16 cellular contexts compared by ENCODE assay signal in the genomic region with DNA sequence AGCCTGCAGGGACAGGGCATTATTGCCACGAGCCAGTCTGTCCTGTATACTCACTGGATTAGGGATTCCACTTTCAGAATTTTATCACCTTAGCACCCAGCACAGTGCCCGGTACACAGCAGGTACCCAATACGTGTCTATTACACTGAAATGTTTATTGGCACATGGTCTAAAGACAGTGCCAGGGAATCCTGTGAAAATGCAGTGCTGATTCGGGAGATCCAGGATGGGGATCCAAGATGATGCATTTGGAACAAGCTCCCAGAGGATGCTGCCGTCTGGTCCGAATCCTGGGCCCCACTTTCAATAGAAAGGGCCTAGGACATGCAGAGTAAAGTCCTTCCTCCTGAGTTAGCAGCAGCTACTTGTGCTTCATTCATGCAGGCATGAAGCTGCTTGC.
A peak's percentile ranks its signal among the peaks of the same experiment; 100 is the strongest.
DNase-seq lines count a peak whose midpoint lies in the region; ATAC-seq, FAIRE-seq and TF ChIP-seq lines count a peak whose summit lies in the region.
"Had no signal": no experiment of that assay in that cellular context is flagged by ENCODE, and none has a peak within 500 bp of the region (broad histone marks: within the 10 kb centered on the region; RNA-seq: fewer than 3 reads in every experiment).

No MANE protein-coding gene starts in this region.

- H3K27me3 ChIP-seq in cardiac muscle cell, result no peaks in the 10 kb centered on the region
- H3K27me3 ChIP-seq in endodermal cell (ENCODE audit: control insufficient read depth, insufficient read depth, low read length, poor library complexity, severe bottlenecking), result no peaks in the 10 kb centered on the region

- H3K27me3 Mint-ChIP-seq in endodermal cell (ENCODE audit: insufficient read depth), result no peaks in the 10 kb centered on the region

- no peak for TF ChIP-seq CTCF in cardiac muscle cell (IDR thresholded peaks at IDR 0.05; ENCODE audit: low read depth, low read length)
- TF ChIP-seq CTCF in endodermal cell (conservative IDR thresholded peaks at IDR 0.05), result no peak

- intact Hi-C loops in Right ventricle myocardium inferior (cut with DNase I), result loop anchor here (10.0 kb wide), 1 partner anchor 489 kb away; no protein-coding TSS in a partner anchor
- intact Hi-C loops in posterior vena cava (cut with DNase I), result loop anchor here in 1 of 2 donors (10.0 kb wide), 1 partner anchor 479 kb away; no protein-coding TSS in a partner anchor

- no peaks in the 10 kb centered on the region for H3K9me3 ChIP-seq in cardiac muscle cell (ENCODE audit: low read depth)
- H3K9me3 ChIP-seq in endodermal cell (ENCODE audit: control insufficient read depth, low read length), result no peaks in the 10 kb centered on the region

- no peak overlapping the region for H3K4me3 ChIP-seq in cardiac muscle cell
- no peak overlapping the region for H3K4me3 ChIP-seq in endodermal cell (ENCODE audit: low read length)

- H3K27ac Mint-ChIP-seq in endodermal cell, result no peak overlapping the region
- H3K27ac Mint-ChIP-seq: activated naive CD8-positive, alpha-beta T cell; CD8-positive, alpha-beta T cell had no signal

- H3K36me3 Mint-ChIP-seq in endodermal cell (ENCODE audit: low read depth), result no peaks in the 10 kb centered on the region
- H3K36me3 Mint-ChIP-seq: CD8-positive, alpha-beta T cell had no signal

- H3K4me1 Mint-ChIP-seq in endodermal cell, result peaks cover 26% of the 10 kb centered on the region
- H3K4me1 Mint-ChIP-seq: central memory CD8-positive, alpha-beta T cell had no signal

- H3K4me1 ChIP-seq in cardiac muscle cell (ENCODE audit: low read depth), result peaks cover 62% of the 10 kb centered on the region
- no peaks in the 10 kb centered on the region for H3K4me1 ChIP-seq in endodermal cell (ENCODE audit: control insufficient read depth, insufficient read depth, low read length)
- H3K4me1 ChIP-seq: parathyroid adenoma had no signal

- H3K4me3 Mint-ChIP-seq in endodermal cell, result no peak overlapping the region
- H3K4me3 Mint-ChIP-seq: activated naive CD8-positive, alpha-beta T cell; CD8-positive, alpha-beta T cell; central memory CD8-positive, alpha-beta T cell had no signal

- H3K36me3 ChIP-seq in cardiac muscle cell, result no peaks in the 10 kb centered on the region
- no peaks in the 10 kb centered on the region for H3K36me3 ChIP-seq in endodermal cell (ENCODE audit: control insufficient read depth, insufficient read depth, low read length)

- 87 to 89% methylated on average over 5 to 6 of the region's 6 CpGs for WGBS in endodermal cell (ENCODE audit: insufficient coverage in 1 of 2, insufficient read length in 1 of 2), 2 experiments

- peaks cover 8% of the 10 kb centered on the region for H3K9me3 Mint-ChIP-seq in endodermal cell

- peak overlapping the region; percentile 61 for H3K27ac ChIP-seq in cardiac muscle cell
- H3K27ac ChIP-seq in endodermal cell (ENCODE audit: low read depth, low read length), result no peak overlapping the region
- H3K27ac ChIP-seq: parathyroid adenoma had no signal

- no peak for ATAC-seq in Right ventricle myocardium inferior
- ATAC-seq: CD8-positive, alpha-beta T cell had no signal

- DNase-seq in cardiac muscle cell (ENCODE audit: low read depth in 1 of 2, low spot score in 1 of 2), result no peak
- no peak for DNase-seq in Right ventricle myocardium inferior (ENCODE audit: missing footprints)
- DNase-seq in endodermal cell, result peak; percentile 42
- DNase-seq in posterior vena cava (ENCODE audit: low spot score), result peak; percentile 37
- DNase-seq in urothelium cell line (ENCODE audit: low spot score), result no peak
- DNase-seq in NCI-H2081 treated with DMSO at 0.1 percent for 48 hours (lab: John Stamatoyannopoulos, UW), result no peak
- no peak for DNase-seq in effector CD8-positive, alpha-beta T cell (lab: John Stamatoyannopoulos, UW)
- DNase-seq in NCI-H748 treated with DMSO at 0.1 percent for 48 hours (lab: John Stamatoyannopoulos, UW), result no peak
- DNase-seq: activated CD4-positive, alpha-beta T cell treated with anti-CD3 and anti-CD28 coated beads for 48 hours; CD8-positive, alpha-beta T cell; NCI-H1436; stimulated activated CD4-positive, alpha-beta T cell treated with anti-CD3 and anti-CD28 coated beads, Interleukin-15, amount 100 ng/mL, for 24 hours had no signal

- no peak overlapping the region for H3K9ac ChIP-seq in endodermal cell (ENCODE audit: extremely low read depth, low read length, poor library complexity, severe bottlenecking)
- H3K9ac ChIP-seq: parathyroid adenoma had no signal

- peak; percentile 37 for FAIRE-seq in urothelium cell line (lab: Jason Lieb, UNC)
- FAIRE-seq: frontal cortex had no signal

Comparison
In these comparisons a context has a peak if more than half of its experiments do, and no peak if none do; other contexts are left out.
1. DNase-seq: peak in endodermal cell (single experiment) and posterior vena cava (single experiment); none in cardiac muscle cell (0 of 2), Right ventricle myocardium inferior (single experiment), urothelium cell line (single experiment), NCI-H2081 treated with DMSO at 0.1 percent for 48 hours (single experiment), effector CD8-positive, alpha-beta T cell (single experiment) and NCI-H748 treated with DMSO at 0.1 percent for 48 hours (single experiment).